ENCODE assay signal across 8 cellular contexts in genomic region chr16:84144859-84145639, GRCh38. TPM values are rescaled to one million over a fixed set of nuclear protein-coding genes. Genes with fewer than 3 reads are reported as not detected.
DNase-seq lines count a peak whose midpoint lies in the region; ATAC-seq and TF ChIP-seq lines count a peak whose summit lies in the region.

DNAAF1 (plus strand) TSS chr16:84145308; CDS start chr16:84145441, 133 bp downstream.
HSDL1 (minus strand) TSS chr16:84145177; CDS start chr16:84131321, 13,856 bp downstream.

- H3K9me3 ChIP-seq in colonic mucosa, result no peaks in the 10 kb centered on the region

- H3K9me3 Mint-ChIP-seq in activated CD4-positive, alpha-beta T cell treated with anti-CD3 and anti-CD28 coated beads for 36 hours (ENCODE audit: low read depth), result no peaks in the 10 kb centered on the region

- POLR2A ChIA-PET in activated CD4-positive, alpha-beta T cell treated with anti-CD3 and anti-CD28 coated beads for 36 hours (lab: Charles Lee), result interaction anchor here (1.4 kb wide), 1 partner anchor 28 kb away, joined by 11 read pairs; the partner anchor contains the start of gene MBTPS1

- peak within 1 kb of the TSS; percentile 69 to 82 for H3K9ac ChIP-seq in colonic mucosa (ENCODE audit: low read depth in 2 of 2, low read length in 2 of 2)

- H3K27ac Mint-ChIP-seq in activated CD4-positive, alpha-beta T cell treated with anti-CD3 and anti-CD28 coated beads for 36 hours, result peak within 1 kb of the TSS; percentile 72

- H3K36me3 Mint-ChIP-seq in activated CD4-positive, alpha-beta T cell treated with anti-CD3 and anti-CD28 coated beads for 36 hours (ENCODE audit: low read depth), result no peaks in the 10 kb centered on the region

- peaks cover 12% of the 10 kb centered on the region for H3K4me1 Mint-ChIP-seq in activated CD4-positive, alpha-beta T cell treated with anti-CD3 and anti-CD28 coated beads for 36 hours

- CTCF ChIA-PET in activated CD4-positive, alpha-beta T cell treated with anti-CD3 and anti-CD28 coated beads for 36 hours (lab: Charles Lee), result interaction anchor here (1.0 to 1.4 kb wide), 2 partner anchors 27 to 57 kb away, joined by 4 read pairs; no protein-coding TSS in a partner anchor

- intact Hi-C loops in activated CD4-positive, alpha-beta T cell treated with anti-CD3 and anti-CD28 coated beads for 36 hours (cut with DNase I, micrococcal nuclease), result loop anchor here (1.0 to 5.0 kb wide), 11 partner anchors 29 to 882 kb away; partner anchors contain the start of genes MBTPS1 (in 2 of the 2), TAF1C (in 2 of the 2), KIAA0513 (in 1 of the 2) and MEAK7 (in 1 of the 2)
- intact Hi-C loops in colonic mucosa (cut with DNase I), result no loop called here

- no peaks in the 10 kb centered on the region for H3K27me3 ChIP-seq in colonic mucosa

- ATAC-seq in GM18873 (IDR thresholded peaks at IDR 0.05; ENCODE audit: low FRiP score, unreplicated experiment), result peak; percentile 60
- ATAC-seq in HG03108 (IDR thresholded peaks at IDR 0.05; ENCODE audit: unreplicated experiment), result peak; percentile 86
- ATAC-seq in activated CD4-positive, alpha-beta T cell treated with anti-CD3 and anti-CD28 coated beads for 36 hours, result peak; percentile 84
- peak; percentile 97 for ATAC-seq in left lobe of liver

- H3K36me3 ChIP-seq in colonic mucosa, result no peaks in the 10 kb centered on the region

- peak within 1 kb of the TSS; percentile 65 for H3K27ac ChIP-seq in colonic mucosa

- peaks cover 4% of the 10 kb centered on the region for H3K27me3 Mint-ChIP-seq in activated CD4-positive, alpha-beta T cell treated with anti-CD3 and anti-CD28 coated beads for 36 hours

- H3K4me3 ChIP-seq in colonic mucosa, result peak within 1 kb of the TSS; percentile 86

- no peak; the same call in 1 of the 2 replicates for TF ChIP-seq CTCF in AG09319 (IDR thresholded peaks at IDR 0.05; ENCODE audit: low read depth, low read length)
- no peak for TF ChIP-seq CTCF in colonic mucosa (IDR thresholded peaks at IDR 0.05)

- DNase-seq in AG09319 (ENCODE audit: extremely low read depth, low read depth), result peak; percentile 45
- peak; percentile 55 for DNase-seq in NCI-H345 treated with DMSO at 0.1 percent for 48 hours (lab: John Stamatoyannopoulos, UW; ENCODE audit: unreplicated experiment)
- peak; percentile 96 for DNase-seq in activated CD4-positive, alpha-beta T cell treated with anti-CD3 and anti-CD28 coated beads for 36 hours
- peak; percentile 95 for DNase-seq in colonic mucosa
- peak; percentile 94 for DNase-seq in left lobe of liver (ENCODE audit: low spot score)
- DNase-seq in stimulated activated CD4-positive, alpha-beta T cell treated with anti-CD3 and anti-CD28 coated beads, Interleukin-1b, Interleukin-23, amount 100 ng/mL, for 4 hours (ENCODE audit: low read depth in 2 of 2), result peak; percentile 94

- no peaks in the 10 kb centered on the region for H3K4me1 ChIP-seq in colonic mucosa

- H3K4me3 Mint-ChIP-seq in activated CD4-positive, alpha-beta T cell treated with anti-CD3 and anti-CD28 coated beads for 36 hours, result peak within 1 kb of the TSS; percentile 95

RNA-seq across cellular contexts. Expression of gene DNAAF1, which starts in this region (rescaled TPM):
- total RNA-seq in activated CD4-positive, alpha-beta T cell treated with anti-CD3 and anti-CD28 coated beads for 36 hours, result under 1 TPM in 1 of 2 experiments, not detected in 1; 0.39 TPM
- total RNA-seq in colonic mucosa, result under 1 TPM in 1 of 2 donors, not detected in 1; 0.20 TPM
- not detected for total RNA-seq in left lobe of liver

RNA-seq across cellular contexts. Expression of gene HSDL1, which starts in this region (rescaled TPM):
- 10 to 100 TPM in 1 of 2 experiments, 1 to 10 TPM in 1; 7.4 to 11.4 TPM for total RNA-seq in activated CD4-positive, alpha-beta T cell treated with anti-CD3 and anti-CD28 coated beads for 36 hours
- total RNA-seq in colonic mucosa (10 to 100 TPM; 10.7 to 12.9 TPM), left lobe of liver (4.7 TPM)

Comparison
In these comparisons a context has a peak if more than half of its experiments do, and no peak if none do; other contexts are left out.
1. Peak in every context shown above with its lines: DNase-seq, ATAC-seq, H3K4me3 ChIP-seq and H3K27ac ChIP-seq.
2. DNase-seq: peak in every context shown above with its lines; median percentile 96 in activated CD4-positive, alpha-beta T cell treated with anti-CD3 and anti-CD28 coated beads for 36 hours; 95 in colonic mucosa; 94 in left lobe of liver; 94 in stimulated activated CD4-positive, alpha-beta T cell treated with anti-CD3 and anti-CD28 coated beads, Interleukin-1b, Interleukin-23, amount 100 ng/mL, for 4 hours; 55 in NCI-H345 treated with DMSO at 0.1 percent for 48 hours; 45 in AG09319.